Comparison of ENCODE assay signal across 25 cellular contexts in the genomic region with DNA sequence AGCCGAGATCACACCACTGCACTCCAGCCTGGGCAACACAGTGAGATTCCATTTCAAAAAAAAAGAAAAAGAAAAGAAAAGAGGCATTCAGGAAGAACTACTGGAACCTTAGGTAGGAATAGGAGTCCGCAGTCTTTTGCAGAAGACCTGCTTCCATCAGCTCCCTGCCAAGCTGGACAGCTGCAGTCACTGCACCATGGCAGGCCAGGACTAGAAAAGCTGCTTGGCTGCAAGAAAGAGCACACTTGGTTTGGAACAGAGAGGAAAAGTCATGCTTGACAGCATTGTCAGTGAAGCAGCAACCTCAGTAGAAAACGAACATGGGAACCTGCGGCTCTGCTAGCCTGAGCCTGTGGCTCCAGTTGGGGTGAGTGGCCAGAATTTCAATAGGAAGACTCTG.
DNase-seq lines count a peak whose midpoint lies in the region; ATAC-seq and TF ChIP-seq lines count a peak whose summit lies in the region.
"Had no signal": no experiment of that assay in that cellular context is flagged by ENCODE, and none has a peak within 500 bp of the region (broad histone marks: within the 10 kb centered on the region; RNA-seq: fewer than 3 reads in every experiment).

No MANE protein-coding gene starts in this region.

- intact Hi-C loops in Panc1 (cut with micrococcal nuclease; ENCODE audit: unreplicated experiment) = no loop called here
- intact Hi-C loops in activated T-helper 2 cell treated with anti-CD3 and anti-CD28 coated beads, Interferon-gamma antibody, Interleukin-2, Interleukin-4, amounts not matched to agents 10 μg/mL and 5 μg/mL and 100 μg/mL, durations not matched to agents 14 hours and 24 hours and 36 hours (cut with micrococcal nuclease) = no loop called here

- H3F3A ChIP-seq in neural progenitor cell (ENCODE audit: low read depth) = no peaks in the 10 kb centered on the region

- BruUV-seq in Panc1 (replicated peaks; lab: Mats Ljungman, UMichigan) = no TSS peak

- H3K27ac ChIP-seq in 22Rv1 = 0 out of 2 replicates have a peak overlapping the region, but pooled peaks have one; percentile 48
- no peak overlapping the region for H3K27ac ChIP-seq in Panc1 (ENCODE audit: low read length)
- H3K27ac ChIP-seq in neural progenitor cell = no peak overlapping the region
- H3K27ac ChIP-seq: RWPE1 had no signal

- H3K4me3 Mint-ChIP-seq in neural progenitor cell = peak overlapping the region; percentile 31
- no peak overlapping the region for H3K4me3 Mint-ChIP-seq in activated T-helper 2 cell treated with anti-CD3 and anti-CD28 coated beads, Interferon-gamma antibody, Interleukin-2, Interleukin-4, amounts not matched to agents 10 μg/mL and 5 μg/mL and 100 μg/mL, durations not matched to agents 14 hours and 24 hours and 36 hours (ENCODE audit: low read depth)
- H3K4me3 Mint-ChIP-seq: CD14-positive monocyte; CD8-positive, alpha-beta memory T cell; IgD-negative memory B cell; T-helper 1 cell treated with Interleukin-12 subunit alpha and Interleukin-12 subunit beta and Interleukin-4 antibody, amounts not matched to agents 30 μg/mL and 1 μg/mL, for 36 hours had no signal

- H3K27me3 ChIP-seq in Panc1 (ENCODE audit: control insufficient read depth, insufficient read depth, low read length) (no peaks in the 10 kb centered on the region), neural progenitor cell (no peaks in the 10 kb centered on the region)
- H3K27me3 ChIP-seq: BE2C had no signal

- peaks cover 5% of the 10 kb centered on the region for H3K27me3 Mint-ChIP-seq in neural progenitor cell (ENCODE audit: insufficient read depth, low read depth)
- H3K27me3 Mint-ChIP-seq in activated T-helper 2 cell treated with anti-CD3 and anti-CD28 coated beads, Interferon-gamma antibody, Interleukin-2, Interleukin-4, amounts not matched to agents 10 μg/mL and 5 μg/mL and 100 μg/mL, durations not matched to agents 14 hours and 24 hours and 36 hours (ENCODE audit: low read depth) = no peaks in the 10 kb centered on the region

- H3K36me3 ChIP-seq in Panc1 (ENCODE audit: control insufficient read depth, insufficient read depth, low read length) (no peaks in the 10 kb centered on the region), neural progenitor cell (no peaks in the 10 kb centered on the region)
- H3K36me3 ChIP-seq: BE2C had no signal

- H2AFZ ChIP-seq in neural progenitor cell (replicated peaks) = no peak overlapping the region

- H3K9me3 Mint-ChIP-seq in neural progenitor cell = peaks cover 10% of the 10 kb centered on the region
- no peaks in the 10 kb centered on the region for H3K9me3 Mint-ChIP-seq in activated T-helper 2 cell treated with anti-CD3 and anti-CD28 coated beads, Interferon-gamma antibody, Interleukin-2, Interleukin-4, amounts not matched to agents 10 μg/mL and 5 μg/mL and 100 μg/mL, durations not matched to agents 14 hours and 24 hours and 36 hours
- H3K9me3 Mint-ChIP-seq: T-helper 1 cell treated with Interleukin-12 subunit alpha and Interleukin-12 subunit beta and Interleukin-4 antibody, amounts not matched to agents 30 μg/mL and 1 μg/mL, for 36 hours had no signal

- CTCF ChIA-PET in Panc1 (lab: Charles Lee) = no interaction called here

- no peak overlapping the region for H3K27ac Mint-ChIP-seq in neural progenitor cell
- H3K27ac Mint-ChIP-seq in activated T-helper 2 cell treated with anti-CD3 and anti-CD28 coated beads, Interferon-gamma antibody, Interleukin-2, Interleukin-4, amounts not matched to agents 10 μg/mL and 5 μg/mL and 100 μg/mL, durations not matched to agents 14 hours and 24 hours and 36 hours = no peak overlapping the region
- H3K27ac Mint-ChIP-seq: CD8-positive, alpha-beta memory T cell; IgD-negative memory B cell; T-helper 1 cell treated with Interleukin-12 subunit alpha and Interleukin-12 subunit beta and Interleukin-4 antibody, amounts not matched to agents 30 μg/mL and 1 μg/mL, for 36 hours had no signal

- ATAC-seq in Panc1 = 0 out of 2 replicates have a peak, but pooled peaks have one; percentile 17

- no peak overlapping the region for H3K9ac ChIP-seq in neural progenitor cell

- H3K4me1 ChIP-seq in Panc1 (ENCODE audit: control insufficient read depth, insufficient read depth, low read length) = no peaks in the 10 kb centered on the region
- no peaks in the 10 kb centered on the region for H3K4me1 ChIP-seq in neural progenitor cell
- H3K4me1 ChIP-seq: BE2C had no signal

- peaks cover 6% of the 10 kb centered on the region for H3K4me1 Mint-ChIP-seq in neural progenitor cell
- no peaks in the 10 kb centered on the region for H3K4me1 Mint-ChIP-seq in activated T-helper 2 cell treated with anti-CD3 and anti-CD28 coated beads, Interferon-gamma antibody, Interleukin-2, Interleukin-4, amounts not matched to agents 10 μg/mL and 5 μg/mL and 100 μg/mL, durations not matched to agents 14 hours and 24 hours and 36 hours (ENCODE audit: low read depth)
- H3K4me1 Mint-ChIP-seq: CD14-positive monocyte; CD8-positive, alpha-beta memory T cell; IgD-negative memory B cell had no signal

- DNase-seq in DMS79 (lab: John Stamatoyannopoulos, UW) (peak; percentile 68), Panc1 (ENCODE audit: low read depth, low spot score) (no peak), neural progenitor cell (ENCODE audit: low spot score) (peak; percentile 15), NCI-H524 (lab: John Stamatoyannopoulos, UW) (no peak), foreskin fibroblast (no peak)
- no peak for DNase-seq in activated T-helper 2 cell treated with anti-CD3 and anti-CD28 coated beads, Interferon-gamma antibody, Interleukin-2, Interleukin-4, amounts not matched to agents 10 μg/mL and 5 μg/mL and 100 μg/mL, durations not matched to agents 14 hours and 24 hours and 36 hours (ENCODE audit: low spot score)
- DNase-seq: BE2C; CD8-positive, alpha-beta memory T cell; DMS 273 treated with DMSO at 0.1 percent for 48 hours; GOT3; HCEC 1CT; NCI-H1048; NCI-H1694; NCI-H2029 treated with DMSO at 0.1 percent for 48 hours; NCI-H2171; NCI-H345; NCI-H524 treated with DMSO at 0.1 percent for 48 hours; NCI-H774; SHP77 treated with DMSO at 0.1 percent for 48 hours; SW 1271 had no signal

- H3K9me3 ChIP-seq in Panc1 (ENCODE audit: control insufficient read depth, insufficient read depth, low read depth, low read length) (no peaks in the 10 kb centered on the region), neural progenitor cell (ENCODE audit: low read depth) (no peaks in the 10 kb centered on the region)
- H3K9me3 ChIP-seq: BE2C had no signal

- no peak overlapping the region for H3K4me3 ChIP-seq in Panc1 (ENCODE audit: low read depth in 2 of 2, low read length in 2 of 2)
- H3K4me3 ChIP-seq in neural progenitor cell = no peak overlapping the region
- H3K4me3 ChIP-seq in foreskin fibroblast (ENCODE audit: low read depth in 1 of 2, low read length in 2 of 2) = no peak overlapping the region

- H3K4me2 ChIP-seq in neural progenitor cell = no peak overlapping the region

- H3K36me3 Mint-ChIP-seq in neural progenitor cell = no peaks in the 10 kb centered on the region
- no peaks in the 10 kb centered on the region for H3K36me3 Mint-ChIP-seq in activated T-helper 2 cell treated with anti-CD3 and anti-CD28 coated beads, Interferon-gamma antibody, Interleukin-2, Interleukin-4, amounts not matched to agents 10 μg/mL and 5 μg/mL and 100 μg/mL, durations not matched to agents 14 hours and 24 hours and 36 hours (ENCODE audit: low read depth)
- H3K36me3 Mint-ChIP-seq: CD14-positive monocyte; CD8-positive, alpha-beta memory T cell had no signal

- H4K20me1 ChIP-seq in neural progenitor cell (ENCODE audit: low read depth) = no peaks in the 10 kb centered on the region

- no peak for TF ChIP-seq CTCF in 22Rv1 (IDR thresholded peaks at IDR 0.05)
- TF ChIP-seq CTCF in Panc1 (IDR thresholded peaks at IDR 0.05) = no peak
- no peak for TF ChIP-seq CTCF in neural progenitor cell (IDR thresholded peaks at IDR 0.05)
- no peak for TF ChIP-seq CTCF in foreskin fibroblast (IDR thresholded peaks at IDR 0.05; ENCODE audit: low read depth, low read length)

- H3K79me2 ChIP-seq in neural progenitor cell (ENCODE audit: low read depth) = no peaks in the 10 kb centered on the region

- POLR2A ChIA-PET in Panc1 (lab: Charles Lee) = no interaction called here

- in situ Hi-C loops in Panc1 (cut with HindIII; ENCODE audit: low pct_unique_long_range_greater_than_20kb, low sequenced_read_pairs) = no loop called here

Comparison
In these comparisons a context has a peak if more than half of its experiments do, and no peak if none do; other contexts are left out.
1. DNase-seq: peak in DMS79 (single experiment) and neural progenitor cell (single experiment); none in Panc1 (single experiment), activated T-helper 2 cell treated with anti-CD3 and anti-CD28 coated beads, Interferon-gamma antibody, Interleukin-2, Interleukin-4, amounts not matched to agents 10 μg/mL and 5 μg/mL and 100 μg/mL, durations not matched to agents 14 hours and 24 hours and 36 hours (single experiment), NCI-H524 (0 of 2) and foreskin fibroblast (0 of 2).